Comparison of ENCODE assay signal across 1 cellular context in the genomic region with DNA sequence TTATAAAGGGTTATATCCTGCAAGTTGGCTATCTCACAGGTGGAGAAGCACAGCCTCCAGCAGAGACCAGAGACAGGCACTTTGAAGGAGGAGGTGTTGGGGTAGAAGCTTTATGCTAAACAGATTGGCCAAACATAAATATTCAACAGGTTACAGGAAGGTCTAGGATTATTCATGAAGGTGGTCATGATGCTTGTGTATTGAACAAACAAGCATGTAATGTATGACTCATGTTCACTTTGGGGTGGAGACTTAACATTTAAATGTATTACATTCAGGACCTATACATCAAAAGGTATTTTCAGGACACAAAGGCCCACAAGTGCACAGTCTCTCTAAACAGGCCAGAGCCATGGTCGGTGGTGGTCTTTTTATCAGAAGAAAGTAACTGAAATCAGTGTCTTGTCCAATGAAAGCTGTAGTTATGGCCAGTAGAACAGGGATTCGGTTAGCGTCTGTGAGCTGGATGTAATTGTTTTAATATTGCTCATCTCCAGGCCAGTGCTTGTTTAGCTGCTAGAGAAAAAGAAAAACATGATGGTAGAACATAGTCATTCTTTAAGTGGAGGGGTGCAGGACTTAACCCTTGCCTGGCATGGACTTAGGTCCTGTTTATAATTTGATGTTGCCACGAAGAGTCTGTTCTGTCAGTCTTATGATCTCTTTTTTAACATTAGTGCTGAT.
TF ChIP-seq lines count a peak whose summit lies in the region.

No MANE protein-coding gene starts in this region.

TF ChIP-seq in GM23338, 12 proteins besides CTCF, POLR2A, EP300 and RAD21 (continued from another document):
- TF ChIP-seq ZNF462 (CRISPR knock-in tag; IDR thresholded peaks at IDR 0.05): no peak
- TF ChIP-seq, protein P1, sequence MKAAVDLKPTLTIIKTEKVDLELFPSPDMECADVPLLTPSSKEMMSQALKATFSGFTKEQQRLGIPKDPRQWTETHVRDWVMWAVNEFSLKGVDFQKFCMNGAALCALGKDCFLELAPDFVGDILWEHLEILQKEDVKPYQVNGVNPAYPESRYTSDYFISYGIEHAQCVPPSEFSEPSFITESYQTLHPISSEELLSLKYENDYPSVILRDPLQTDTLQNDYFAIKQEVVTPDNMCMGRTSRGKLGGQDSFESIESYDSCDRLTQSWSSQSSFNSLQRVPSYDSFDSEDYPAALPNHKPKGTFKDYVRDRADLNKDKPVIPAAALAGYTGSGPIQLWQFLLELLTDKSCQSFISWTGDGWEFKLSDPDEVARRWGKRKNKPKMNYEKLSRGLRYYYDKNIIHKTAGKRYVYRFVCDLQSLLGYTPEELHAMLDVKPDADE (IDR thresholded peaks at IDR 0.05): no peak
- TF ChIP-seq ZNF114 (CRISPR knock-in tag; IDR thresholded peaks at IDR 0.05): no peak
- no peak for TF ChIP-seq ZNF331 (CRISPR knock-in tag; IDR thresholded peaks at IDR 0.05; ENCODE audit: low read depth)
- TF ChIP-seq EZH2phosphoT487 (IDR thresholded peaks at IDR 0.05; ENCODE audit: unreplicated experiment): no peak
- no peak for TF ChIP-seq REST (IDR thresholded peaks at IDR 0.05; ENCODE audit: unreplicated experiment)
- TF ChIP-seq EZH2 (IDR thresholded peaks at IDR 0.05; ENCODE audit: low read depth, unreplicated experiment): no peak
- no peak for TF ChIP-seq STAT1 (IDR thresholded peaks at IDR 0.05; ENCODE audit: unreplicated experiment)
- no peak for TF ChIP-seq CREB1 (CRISPR knock-in tag; IDR thresholded peaks at IDR 0.05; ENCODE audit: low read depth)
